ENCODE assay signal across 8 cellular contexts in genomic region chr4:143186634-143187033, GRCh38. TPM values are rescaled to one million over a fixed set of nuclear protein-coding genes. Genes with fewer than 3 reads are reported as not detected.
A peak's percentile ranks its signal among the peaks of the same experiment; 100 is the strongest.
DNase-seq lines count a peak whose midpoint lies in the region; FAIRE-seq and TF ChIP-seq lines count a peak whose summit lies in the region.

No MANE protein-coding gene starts in this region.

- DNase-seq in DMS53 (lab: John Stamatoyannopoulos, UW) (peak; percentile 15), OCI-LY7 (ENCODE audit: low spot score) (peak; percentile 47), endodermal cell (no peak), osteoblast (ENCODE audit: insufficient read length, low spot score, missing footprints) (no peak), DMS153 (lab: John Stamatoyannopoulos, UW) (no peak), GM12892 (ENCODE audit: insufficient read length) (no peak), dedifferentiated amniotic fluid mesenchymal stem cell (ENCODE audit: extremely low spot score) (no peak), NCI-H1436 (lab: John Stamatoyannopoulos, UW) (no peak)

- no peak for TF ChIP-seq CTCF in OCI-LY7 (conservative IDR thresholded peaks at IDR 0.05; ENCODE audit: low read length)
- TF ChIP-seq CTCF in endodermal cell (conservative IDR thresholded peaks at IDR 0.05), result no peak
- TF ChIP-seq CTCF in osteoblast (IDR thresholded peaks at IDR 0.05; ENCODE audit: extremely low read depth, low read depth, low read length), result no peak

- intact Hi-C loops in OCI-LY7 (cut with micrococcal nuclease; ENCODE audit: unreplicated experiment), result loop anchor here (5.0 kb wide), 3 partner anchors 171 to 296 kb away; no protein-coding TSS in a partner anchor

- H3K4me1 ChIP-seq in OCI-LY7 (ENCODE audit: insufficient read depth, low read length, poor library complexity, severe bottlenecking) (peaks cover 46% of the 10 kb centered on the region), endodermal cell (ENCODE audit: control insufficient read depth, insufficient read depth, low read length) (peaks cover 7% of the 10 kb centered on the region), osteoblast (ENCODE audit: insufficient read depth, low read length) (peaks cover 15% of the 10 kb centered on the region)

- H3K27ac ChIP-seq in OCI-LY7 (ENCODE audit: low read depth, low read length, poor library complexity, severe bottlenecking) (no peak overlapping the region), endodermal cell (ENCODE audit: low read depth, low read length) (no peak overlapping the region), osteoblast (ENCODE audit: low read depth, low read length) (peak overlapping the region; percentile 81)

- peaks cover 89% of the 10 kb centered on the region for H3K79me2 ChIP-seq in OCI-LY7 (ENCODE audit: insufficient read depth, low read depth, low read length)
- peaks cover 70% of the 10 kb centered on the region for H3K79me2 ChIP-seq in osteoblast (ENCODE audit: insufficient read depth, low read length)

- peaks cover 17% of the 10 kb centered on the region for H3K36me3 Mint-ChIP-seq in endodermal cell (ENCODE audit: low read depth)

- TF ChIP-seq POLR2A in GM12892 (IDR thresholded peaks at IDR 0.05; ENCODE audit: low read depth, low read length), result no peak

- peak overlapping the region; percentile 98 for H3K4me3 Mint-ChIP-seq in endodermal cell

- peaks cover 47% of the 10 kb centered on the region for H3K36me3 ChIP-seq in OCI-LY7 (ENCODE audit: insufficient read depth, low read length)
- H3K36me3 ChIP-seq in endodermal cell (ENCODE audit: control insufficient read depth, insufficient read depth, low read length), result peaks cover 34% of the 10 kb centered on the region
- H3K36me3 ChIP-seq in osteoblast (ENCODE audit: insufficient read depth, low read length), result peaks cover 20% of the 10 kb centered on the region

- H2AFZ ChIP-seq in OCI-LY7 (ENCODE audit: low read length), result no peak overlapping the region
- no peak overlapping the region for H2AFZ ChIP-seq in osteoblast (ENCODE audit: low read length)

- H3K27ac Mint-ChIP-seq in endodermal cell, result no peak overlapping the region

- POLR2A ChIA-PET in OCI-LY7 (lab: Charles Lee), result no interaction called here

- H3K27me3 Mint-ChIP-seq in endodermal cell (ENCODE audit: insufficient read depth), result no peaks in the 10 kb centered on the region

- H4K20me1 ChIP-seq in OCI-LY7 (ENCODE audit: insufficient read depth, low read length), result peaks cover 42% of the 10 kb centered on the region
- peaks cover 21% of the 10 kb centered on the region for H4K20me1 ChIP-seq in osteoblast (ENCODE audit: insufficient read depth, low read length)

- no peaks in the 10 kb centered on the region for H3K9me3 Mint-ChIP-seq in endodermal cell

- CTCF ChIA-PET in OCI-LY7 (lab: Charles Lee; ENCODE audit: unreplicated experiment), result no interaction called here

- H3K4me1 Mint-ChIP-seq in endodermal cell, result peaks cover 32% of the 10 kb centered on the region

- no peaks in the 10 kb centered on the region for H3K9me3 ChIP-seq in OCI-LY7 (ENCODE audit: low read length)
- H3K9me3 ChIP-seq in endodermal cell (ENCODE audit: control insufficient read depth, low read length), result no peaks in the 10 kb centered on the region
- no peaks in the 10 kb centered on the region for H3K9me3 ChIP-seq in osteoblast (ENCODE audit: low read depth, low read length)

- no peak for FAIRE-seq in GM12892 (lab: Jason Lieb, UNC)

- H3K4me2 ChIP-seq in OCI-LY7 (ENCODE audit: low read length) (peak overlapping the region; percentile 85), osteoblast (ENCODE audit: insufficient read depth, low read length) (peak overlapping the region; percentile 97)

- 2 to 10% methylated on average over 4 to 6 of the region's 6 CpGs for WGBS in endodermal cell (ENCODE audit: insufficient coverage in 1 of 2, insufficient read length in 1 of 2), 2 experiments

- H3K4me3 ChIP-seq in OCI-LY7 (ENCODE audit: low read depth, low read length, poor library complexity, severe bottlenecking) (peak overlapping the region; percentile 94), endodermal cell (ENCODE audit: low read length) (peak overlapping the region; percentile 95), osteoblast (ENCODE audit: insufficient read depth, low read length) (peak overlapping the region; percentile 89)

- BruUV-seq in OCI-LY7 (replicated peaks; lab: Mats Ljungman, UMichigan), result TSS peak; percentile 31

- no peaks in the 10 kb centered on the region for H3K9me2 ChIP-seq in OCI-LY7 (ENCODE audit: insufficient read depth, low read length)

- H3K9ac ChIP-seq in endodermal cell (ENCODE audit: extremely low read depth, low read length, poor library complexity, severe bottlenecking), result peak overlapping the region; percentile 55

- H3K27me3 ChIP-seq in endodermal cell (ENCODE audit: control insufficient read depth, insufficient read depth, low read length, poor library complexity, severe bottlenecking) (no peaks in the 10 kb centered on the region), osteoblast (ENCODE audit: insufficient read depth, low read length) (no peaks in the 10 kb centered on the region)

RNA-seq across cellular contexts. Expression of gene USP38, which starts 1.9 kb away (rescaled TPM):
- total RNA-seq in OCI-LY7 (2014; rRNA removed; shearing (Covaris generic)), result 21.8 and 23.6 TPM in 2 replicates
- total RNA-seq in OCI-LY7 (2022) (25.7 and 26.8 TPM in 2 replicates), endodermal cell (10 to 100 TPM; 15.6 to 15.7 TPM), osteoblast (24.2 and 25.7 TPM in 2 replicates)
- 13.1 TPM for polyA plus RNA-seq in endodermal cell (2013, experiment 1 of 2)
- polyA plus RNA-seq in endodermal cell (2013, experiment 2 of 2), result 13.5 TPM
- 8.9 TPM for polyA plus RNA-seq in GM12892 (2012; ENCODE audit: missing spikeins)

Comparison
In these comparisons a context has a peak if more than half of its experiments do, and no peak if none do; other contexts are left out.
1. DNase-seq: peak in DMS53 (single experiment) and OCI-LY7 (single experiment); none in endodermal cell (single experiment), osteoblast (single experiment), DMS153 (single experiment), GM12892 (single experiment), dedifferentiated amniotic fluid mesenchymal stem cell (single experiment) and NCI-H1436 (single experiment).
2. Peak in every context shown above with its lines, with median percentiles within 50 percentile points of each other: H3K4me3 ChIP-seq.